In genomic region chr14:22829661-22830328, GRCh38 we compare ENCODE assay signal across 8 cellular contexts. TPM values are rescaled to one million over a fixed set of nuclear protein-coding genes. Genes with fewer than 3 reads are reported as not detected.
DNase-seq lines count a peak whose midpoint lies in the region; ATAC-seq and TF ChIP-seq lines count a peak whose summit lies in the region.

MRPL52 (plus strand) TSS chr14:22829887; CDS start chr14:22829913, 26 bp downstream.

- H3K36me3 ChIP-seq in aorta (ENCODE audit: control insufficient read depth in 1 of 2, insufficient read depth in 2 of 2, low read length in 1 of 2), result no peaks in the 10 kb centered on the region

- no peaks in the 10 kb centered on the region for H3K9me3 ChIP-seq in right cardiac atrium (ENCODE audit: control insufficient read depth, low read length)
- H3K9me3 ChIP-seq in aorta (ENCODE audit: control insufficient read depth, low read length), result no peaks in the 10 kb centered on the region

- DNase-seq in NCI-H1694 treated with DMSO at 0.1 percent for 48 hours (lab: John Stamatoyannopoulos, UW) (peak; percentile 95), T-helper 2 cell (peak; percentile 70 to 96 (median 85)), right cardiac atrium (peak; percentile 92 to 96 (median 96)), renal cortical epithelial cell (ENCODE audit: low read depth) (peak; percentile 84), aorta (peak; percentile 95 to 96)

- H3K27me3 ChIP-seq in right cardiac atrium (ENCODE audit: control insufficient read depth, insufficient read depth) (no peaks in the 10 kb centered on the region), aorta (ENCODE audit: control insufficient read depth in 1 of 2, insufficient read depth in 2 of 2, low read length in 1 of 2) (no peaks in the 10 kb centered on the region)

- under 1% methylated on average over 38 of the region's 38 CpGs for WGBS in right cardiac atrium
- 0% methylated on average over 38 of the region's 38 CpGs for WGBS in aorta, 2 donors

- H3K27ac ChIP-seq in angular gyrus (ENCODE audit: low read depth, low read length), result peak within 1 kb of the TSS; percentile 56
- H3K27ac ChIP-seq in right cardiac atrium (ENCODE audit: low read length), result peak within 1 kb of the TSS; percentile 76
- peak within 1 kb of the TSS in 1 of 2 donors; percentile 49 for H3K27ac ChIP-seq in aorta (ENCODE audit: low read depth in 1 of 2, low read length in 2 of 2)

- no peaks in the 10 kb centered on the region for H3K4me1 ChIP-seq in right cardiac atrium (ENCODE audit: control insufficient read depth, insufficient read depth, low read length)
- peaks cover 0 to 1% of the 10 kb centered on the region in 2 donors for H3K4me1 ChIP-seq in aorta (ENCODE audit: control insufficient read depth in 1 of 2, insufficient read depth in 2 of 2, low read length in 2 of 2)

- ATAC-seq in HG02884 (IDR thresholded peaks at IDR 0.05; ENCODE audit: unreplicated experiment), result peak; percentile 83
- peak; percentile 96 to 97 for ATAC-seq in right cardiac atrium
- peak; percentile 95 for ATAC-seq in aorta (ENCODE audit: low FRiP score)

- TF ChIP-seq POLR2A in GM15510 (IDR thresholded peaks at IDR 0.05; ENCODE audit: borderline replicate concordance, extremely low read depth, insufficient read length), result peak; percentile 82

- peak within 1 kb of the TSS; percentile 74 for H3K4me3 ChIP-seq in right cardiac atrium (ENCODE audit: low read length)
- peak within 1 kb of the TSS; percentile 41 to 75 for H3K4me3 ChIP-seq in aorta (ENCODE audit: low read length in 2 of 2)

- intact Hi-C loops in right cardiac atrium (cut with DNase I) (loop anchor here in 1 of 4 donors (10.0 kb wide), 1 partner anchor 275 kb away; no protein-coding TSS in a partner anchor), aorta (cut with DNase I) (loop anchor here in 1 of 2 donors (10.0 kb wide), 1 partner anchor 75 kb away; no protein-coding TSS in a partner anchor)

RNA-seq across cellular contexts. Expression of gene MRPL52, which starts in this region (rescaled TPM):
- total RNA-seq in right cardiac atrium (100 to 1,000 TPM in 1 of 4 donors, 10 to 100 TPM in 3; 86.2 to 115 (median 91.1) TPM), renal cortical epithelial cell (17.1 and 61.1 TPM in 2 replicates), aorta (10 to 100 TPM; 37.2 to 49.1 TPM)
- polyA plus RNA-seq in right cardiac atrium (113 TPM), aorta (10 to 100 TPM; 47.3 to 56.0 TPM)
